ENCODE assay signal across 1 cellular context in the genomic region with DNA sequence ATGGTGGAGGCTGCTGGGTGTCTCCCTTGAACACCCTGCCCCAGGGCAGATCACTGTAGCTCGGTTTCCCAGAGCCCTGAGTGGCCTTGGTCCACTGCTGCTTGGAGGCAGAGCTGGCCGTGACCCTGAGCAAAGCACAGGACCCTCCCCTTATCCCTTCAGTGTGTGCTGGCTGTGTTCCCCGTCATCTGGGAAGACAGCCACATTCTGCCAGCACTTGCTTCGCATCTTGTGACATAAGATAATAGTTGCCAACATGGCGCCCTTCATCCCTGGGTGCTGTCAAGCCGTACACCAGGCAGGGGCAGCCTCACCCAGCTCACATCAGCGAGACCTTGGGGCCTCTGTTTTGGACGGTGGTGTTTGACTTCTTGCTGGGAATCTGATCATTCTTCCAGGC.
TF ChIP-seq lines count a peak whose summit lies in the region.

No MANE protein-coding gene starts in this region.

TF ChIP-seq in IMR-90, 13 proteins besides CTCF, POLR2A, EP300 and RAD21:
- TF ChIP-seq, protein P1, sequence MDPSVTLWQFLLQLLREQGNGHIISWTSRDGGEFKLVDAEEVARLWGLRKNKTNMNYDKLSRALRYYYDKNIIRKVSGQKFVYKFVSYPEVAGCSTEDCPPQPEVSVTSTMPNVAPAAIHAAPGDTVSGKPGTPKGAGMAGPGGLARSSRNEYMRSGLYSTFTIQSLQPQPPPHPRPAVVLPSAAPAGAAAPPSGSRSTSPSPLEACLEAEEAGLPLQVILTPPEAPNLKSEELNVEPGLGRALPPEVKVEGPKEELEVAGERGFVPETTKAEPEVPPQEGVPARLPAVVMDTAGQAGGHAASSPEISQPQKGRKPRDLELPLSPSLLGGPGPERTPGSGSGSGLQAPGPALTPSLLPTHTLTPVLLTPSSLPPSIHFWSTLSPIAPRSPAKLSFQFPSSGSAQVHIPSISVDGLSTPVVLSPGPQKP (IDR thresholded peaks at IDR 0.05; ENCODE audit: borderline replicate concordance, low read depth, low read length): no peak
- no peak for TF ChIP-seq MAFK (IDR thresholded peaks at IDR 0.05; ENCODE audit: low read depth, low read length)
